Comparison of ENCODE assay signal across 1 cellular context in genomic region chr6:155444120-155444917, GRCh38.
TF ChIP-seq lines count a peak whose summit lies in the region.

No MANE protein-coding gene starts in this region.

TF ChIP-seq in HepG2, 621 proteins besides CTCF, POLR2A, EP300 and RAD21 (continued from another document and continues in another):
- TF ChIP-seq REST (IDR thresholded peaks at IDR 0.05; ENCODE audit: borderline replicate concordance in 1 of 2, low read depth in 1 of 2, low read length in 2 of 2) (peak in 1 of 2 experiments; percentile 61; a peak in 2 of 4 replicates), ZNF138 (CRISPR knock-in tag; IDR thresholded peaks at IDR 0.05; ENCODE audit: low read depth) (no peak), ZBTB42 (CRISPR knock-in tag; IDR thresholded peaks at IDR 0.05) (no peak), EEA1 (CRISPR knock-in tag; IDR thresholded peaks at IDR 0.05; ENCODE audit: borderline replicate concordance) (no peak), NCOA1 (CRISPR knock-in tag; IDR thresholded peaks at IDR 0.05) (peak; percentile 56; the same call in 1 of the 2 replicates), ZNF292 (CRISPR knock-in tag; IDR thresholded peaks at IDR 0.05; ENCODE audit: borderline replicate concordance, low read depth) (peak; percentile 79; the same call in 1 of the 2 replicates), CSRNP2 (CRISPR knock-in tag; conservative IDR thresholded peaks at IDR 0.05; ENCODE audit: low read depth) (no peak), KDM1A (CRISPR knock-in tag; IDR thresholded peaks at IDR 0.05) (peak; percentile 70; the same call in 1 of the 2 replicates), MAF1 (CRISPR knock-in tag; IDR thresholded peaks at IDR 0.05; ENCODE audit: borderline replicate concordance) (0 out of 2 replicates have a peak, but pooled peaks have one; percentile 14), FOXM1 (CRISPR knock-in tag; IDR thresholded peaks at IDR 0.05) (no peak), SRSF1 (optimal IDR thresholded peaks at IDR 0.05; ENCODE audit: low read depth, low read length) (no peak), JDP2 (CRISPR knock-in tag; IDR thresholded peaks at IDR 0.05; ENCODE audit: borderline replicate concordance) (no peak), RBM22 (optimal IDR thresholded peaks at IDR 0.05; ENCODE audit: low read length) (no peak), ZNF337 (CRISPR knock-in tag; IDR thresholded peaks at IDR 0.05; ENCODE audit: borderline replicate concordance, low read depth) (peak; percentile 60; the same call in 1 of the 2 replicates), MNT (IDR thresholded peaks at IDR 0.05) (no peak), KDM4B (CRISPR knock-in tag; IDR thresholded peaks at IDR 0.05) (peak; percentile 89), ZMYM3 (CRISPR knock-in tag; IDR thresholded peaks at IDR 0.05) (no peak; the same call in 1 of the 2 replicates), HNF1B (CRISPR knock-in tag; IDR thresholded peaks at IDR 0.05) (0 out of 2 replicates have a peak, but pooled peaks have one; percentile 35), FOXK1 (CRISPR knock-in tag; IDR thresholded peaks at IDR 0.05; ENCODE audit: borderline replicate concordance, low read depth) (peak; percentile 74), ZNF329 (CRISPR knock-in tag; IDR thresholded peaks at IDR 0.05; ENCODE audit: low read depth) (no peak), NR2C2 (CRISPR knock-in tag; IDR thresholded peaks at IDR 0.05; ENCODE audit: borderline replicate concordance) (peak; percentile 78), CENPT (CRISPR knock-in tag; IDR thresholded peaks at IDR 0.05; ENCODE audit: low read depth) (no peak), ZNF75D (CRISPR knock-in tag; IDR thresholded peaks at IDR 0.05; ENCODE audit: borderline replicate concordance) (no peak), PHF5A (CRISPR knock-in tag; IDR thresholded peaks at IDR 0.05; ENCODE audit: low read depth, unreplicated experiment) (peak; percentile 54), MED1 (CRISPR knock-in tag; IDR thresholded peaks at IDR 0.05) (peak; percentile 100), MBD4 (IDR thresholded peaks at IDR 0.05; ENCODE audit: borderline replicate concordance, low read length) (peak; percentile 76; the same call in 1 of the 2 replicates), ZNF572 (CRISPR knock-in tag; IDR thresholded peaks at IDR 0.05) (no peak), FLYWCH1 (CRISPR knock-in tag; IDR thresholded peaks at IDR 0.05) (no peak), ZNF639 (CRISPR knock-in tag; conservative IDR thresholded peaks at IDR 0.05) (peak; percentile 57; the same call in 1 of the 2 replicates), ZNF180 (CRISPR knock-in tag; IDR thresholded peaks at IDR 0.05; ENCODE audit: borderline replicate concordance, low read depth) (no peak), THAP11 (CRISPR knock-in tag; IDR thresholded peaks at IDR 0.05) (peak; percentile 83), WIZ (CRISPR knock-in tag; IDR thresholded peaks at IDR 0.05) (no peak), YEATS4 (CRISPR knock-in tag; IDR thresholded peaks at IDR 0.05; ENCODE audit: borderline replicate concordance) (no peak), ZNF253 (CRISPR knock-in tag; IDR thresholded peaks at IDR 0.05; ENCODE audit: borderline replicate concordance) (no peak), TERF1 (CRISPR knock-in tag; IDR thresholded peaks at IDR 0.05) (no peak), RFXAP (CRISPR knock-in tag; IDR thresholded peaks at IDR 0.05; ENCODE audit: borderline replicate concordance) (peak; percentile 46; the same call in 1 of the 2 replicates), ZNF331 (CRISPR knock-in tag; IDR thresholded peaks at IDR 0.05) (peak; percentile 95), AHDC1 (CRISPR knock-in tag; IDR thresholded peaks at IDR 0.05; ENCODE audit: borderline replicate concordance) (peak; percentile 89), ZNF781 (CRISPR knock-in tag; IDR thresholded peaks at IDR 0.05; ENCODE audit: borderline replicate concordance, not compliant biosample characterization) (peak; percentile 70), HOMEZ (CRISPR knock-in tag; IDR thresholded peaks at IDR 0.05; ENCODE audit: low read depth) (peak; percentile 94), ZNF891 (CRISPR knock-in tag; IDR thresholded peaks at IDR 0.05) (no peak), ZNF496 (CRISPR knock-in tag; IDR thresholded peaks at IDR 0.05; ENCODE audit: insufficient replicate concordance) (no peak), YY1 (IDR thresholded peaks at IDR 0.05; ENCODE audit: insufficient read depth, insufficient replicate concordance, low read depth, low read length) (peak; percentile 80)
